9 cellular contexts compared by ENCODE assay signal in genomic region chr4:99723555-99724450, GRCh38.
DNase-seq lines count a peak whose midpoint lies in the region; ATAC-seq, FAIRE-seq and TF ChIP-seq lines count a peak whose summit lies in the region.
"Had no signal": no experiment of that assay in that cellular context is flagged by ENCODE, and none has a peak within 500 bp of the region (broad histone marks: within the 10 kb centered on the region; RNA-seq: fewer than 3 reads in every experiment).

No MANE protein-coding gene starts in this region.

- H2AFZ ChIP-seq in K562 (ENCODE audit: low read depth, low read length) = peak overlapping the region; percentile 72

- H3K9me1 ChIP-seq in K562 (ENCODE audit: control insufficient read depth, insufficient read depth, low read length) = no peaks in the 10 kb centered on the region

- H4K20me1 ChIP-seq in K562 (replicated peaks; ENCODE audit: control insufficient read depth, insufficient read depth, low read length) = no peaks in the 10 kb centered on the region

- in situ Hi-C loops in K562 (cut with MboI) = no loop called here

- WGBS in K562 (ENCODE audit: insufficient coverage, low coverage, missing lambda C conversion rate) = 0% methylated on average over 4 of the region's 4 CpGs
- 18 to 33% methylated on average over 4 of the region's 4 CpGs for WGBS in testis, 2 donors

- no peak for TF ChIP-seq CTCF in AG10803 (conservative IDR thresholded peaks at IDR 0.05; ENCODE audit: low read length)
- TF ChIP-seq CTCF in K562 (IDR thresholded peaks at IDR 0.05 in 2 of 3, conservative IDR thresholded peaks at IDR 0.05 in 1 of 3; ENCODE audit: insufficient read depth in 2 of 3, low read depth in 1 of 3, low read length in 3 of 3) = peak in 2 of 3 experiments; percentile 3 to 28; a peak in 2 of 6 replicates
- TF ChIP-seq CTCF in kidney epithelial cell (IDR thresholded peaks at IDR 0.05; ENCODE audit: insufficient read depth, low read length, poor library complexity, severe bottlenecking) = no peak
- TF ChIP-seq CTCF in testis (IDR thresholded peaks at IDR 0.05) = peak in 1 of 3 experiments; percentile 14

- intact Hi-C loops in K562 (cut with micrococcal nuclease) = loop anchor here (1.0 to 5.0 kb wide), 4 partner anchors 84 to 225 kb away; no protein-coding TSS in a partner anchor
- intact Hi-C loops in testis (cut with DNase I; ENCODE audit: low total_unique reads) = no loop called here

- no peak overlapping the region for H3K4me3 ChIP-seq in AG10803 (ENCODE audit: low read length)
- no peak overlapping the region; the same call in 1 of the 2 replicates for H3K4me3 ChIP-seq in K562
- H3K4me3 ChIP-seq in kidney epithelial cell (ENCODE audit: low read depth, low read length) = no peak overlapping the region
- H3K4me3 ChIP-seq in testis = no peak overlapping the region
- H3K4me3 ChIP-seq: GM12878 had no signal

- TF ChIP-seq EP300 in Ishikawa (IDR thresholded peaks at IDR 0.05; ENCODE audit: borderline replicate concordance) (peak; percentile 58; the same call in 1 of the 2 replicates), K562 (IDR thresholded peaks at IDR 0.05; ENCODE audit: low read length) (no peak; the same call in 1 of the 2 replicates)

- POLR2A ChIA-PET in K562 (lab: Yijun Ruan, JAX) = interaction anchor here (0.9 to 1.8 kb wide), 2 partner anchors 10 to 171 kb away, joined by 3 to 9 read pairs; partner anchors contain the start of gene LAMTOR3

- FAIRE-seq in K562 (lab: Jason Lieb, UNC) (peak; percentile 90), GM12892 (lab: Jason Lieb, UNC) (no peak)
- FAIRE-seq: GM12878 had no signal

- DNase-seq in AG10803 (ENCODE audit: low read depth) (peak; percentile 25), K562 (ENCODE audit: extremely low read depth in 1 of 4, low spot score in 3 of 4) (peak; percentile 17 to 88 (median 50)), kidney epithelial cell (ENCODE audit: low read depth) (peak; percentile 68), testis (peak; percentile 68), NCI-H128 (lab: John Stamatoyannopoulos, UW; ENCODE audit: unreplicated experiment) (no peak), DMS114 treated with DMSO at 0.1 percent for 48 hours (lab: John Stamatoyannopoulos, UW; ENCODE audit: unreplicated experiment) (no peak), GM12892 (ENCODE audit: insufficient read length) (no peak)

- H3K27me3 ChIP-seq in K562 (ENCODE audit: control insufficient read depth in 2 of 2, insufficient read depth in 2 of 2, low read length in 2 of 2) (no peaks in the 10 kb centered on the region), kidney epithelial cell (ENCODE audit: control insufficient read depth, insufficient read depth, low read length) (no peaks in the 10 kb centered on the region), testis (no peaks in the 10 kb centered on the region)

- ATAC-seq in K562 = peak; percentile 98
- ATAC-seq: GM12878 had no signal

- TF ChIP-seq RAD21 in Ishikawa (IDR thresholded peaks at IDR 0.05; ENCODE audit: low read depth) (peak; percentile 37; the same call in 1 of the 2 replicates), K562 (CRISPR knock-in tag; conservative IDR thresholded peaks at IDR 0.05 in 1 of 2, IDR thresholded peaks at IDR 0.05 in 1 of 2) (peak; percentile 36 to 56)

- H3K4me1 ChIP-seq in K562 (replicated peaks in 1 of 2; ENCODE audit: control insufficient read depth in 2 of 2, insufficient read depth in 2 of 2, low read length in 2 of 2) (peaks cover 4 to 18% of the 10 kb centered on the region in 2 experiments; a peak in 4 of 5 replicates), testis (peaks cover 15% of the 10 kb centered on the region)

- BruUV-seq in K562 (replicated peaks; lab: Mats Ljungman, UMichigan) = no TSS peak

- CTCF ChIA-PET in K562 (lab: Yijun Ruan, JAX; ENCODE audit: low intra/inter-chr PET ratio) = no interaction called here

- no peaks in the 10 kb centered on the region for H3K79me2 ChIP-seq in K562 (ENCODE audit: control insufficient read depth, insufficient read depth, low read length)

- no peak overlapping the region; a peak in 1 of 4 replicates for H3K9ac ChIP-seq in K562 (ENCODE audit: insufficient read depth in 1 of 2, low read depth in 2 of 2, low read length in 2 of 2)

- TF ChIP-seq POLR2A in K562 (conservative IDR thresholded peaks at IDR 0.05) = no peak
- no peak for TF ChIP-seq POLR2A in testis (IDR thresholded peaks at IDR 0.05)
- TF ChIP-seq POLR2A in GM12892 (IDR thresholded peaks at IDR 0.05; ENCODE audit: low read depth, low read length) = no peak

- peak overlapping the region; percentile 63 for H3K4me2 ChIP-seq in K562 (ENCODE audit: insufficient read depth, low read length)

- no peaks in the 10 kb centered on the region for H3K9me3 ChIP-seq in K562 (replicated peaks; ENCODE audit: control insufficient read depth, insufficient read depth, low read depth, low read length)
- H3K9me3 ChIP-seq in testis = no peaks in the 10 kb centered on the region

- no peaks in the 10 kb centered on the region for H3K36me3 ChIP-seq in K562 (ENCODE audit: control insufficient read depth, insufficient read depth, low read length)
- no peaks in the 10 kb centered on the region for H3K36me3 ChIP-seq in kidney epithelial cell (ENCODE audit: control insufficient read depth, insufficient read depth, low read length)
- H3K36me3 ChIP-seq in testis (ENCODE audit: low read depth, missing control alignments) = no peaks in the 10 kb centered on the region

- H3K27ac ChIP-seq in K562 (ENCODE audit: extremely low read depth, low read depth, low read length) = peak overlapping the region; percentile 55; the same call in 2 of the 3 replicates
- H3K27ac ChIP-seq in testis = no peak overlapping the region

TF ChIP-seq in Ishikawa, 13 proteins besides CTCF, POLR2A, EP300 and RAD21:
- TF ChIP-seq NFIC (IDR thresholded peaks at IDR 0.05) (peak; percentile 80), ZBTB7A (IDR thresholded peaks at IDR 0.05; ENCODE audit: low read depth) (no peak), CEBPB (IDR thresholded peaks at IDR 0.05) (no peak), USF1 (IDR thresholded peaks at IDR 0.05) (no peak), TEAD4 (IDR thresholded peaks at IDR 0.05) (peak; percentile 40; the same call in 1 of the 2 replicates), TCF12 (IDR thresholded peaks at IDR 0.05; ENCODE audit: low read depth) (peak; percentile 44; the same call in 1 of the 2 replicates), MAX (IDR thresholded peaks at IDR 0.05) (peak; percentile 66), FOXM1 (IDR thresholded peaks at IDR 0.05; ENCODE audit: borderline replicate concordance, low read depth) (no peak)

TF ChIP-seq in K562, 482 proteins besides CTCF, POLR2A, EP300 and RAD21 (continues in another document):
- 0 out of 2 replicates have a peak, but pooled peaks have one; percentile 36 for TF ChIP-seq SMARCE1 (IDR thresholded peaks at IDR 0.05)
- no peak; the same call in 1 of the 2 replicates for TF ChIP-seq TFAP4 (CRISPR knock-in tag; IDR thresholded peaks at IDR 0.05; ENCODE audit: borderline replicate concordance)
- 0 out of 4 replicates have a peak, but pooled peaks of 1 of the 2 experiments have one; percentile 50 for TF ChIP-seq HDAC1 (IDR thresholded peaks at IDR 0.05)
- peak; percentile 81 for TF ChIP-seq DPF2 (IDR thresholded peaks at IDR 0.05)
- TF ChIP-seq MNT (conservative IDR thresholded peaks at IDR 0.05) = peak; percentile 54 to 77
- no peak for TF ChIP-seq PCBP1 (IDR thresholded peaks at IDR 0.05; ENCODE audit: low read depth, low read length, poor library complexity, severe bottlenecking)
- no peak for TF ChIP-seq KDM4B (IDR thresholded peaks at IDR 0.05; ENCODE audit: borderline replicate concordance in 2 of 2, low read depth in 1 of 2)
- no peak for TF ChIP-seq RAD51 (IDR thresholded peaks at IDR 0.05; ENCODE audit: borderline replicate concordance, low read depth)
- TF ChIP-seq SMARCC2 (IDR thresholded peaks at IDR 0.05; ENCODE audit: low read depth) = peak; percentile 46; the same call in 1 of the 2 replicates
- TF ChIP-seq ZNF212 (CRISPR knock-in tag; IDR thresholded peaks at IDR 0.05) = no peak
- TF ChIP-seq EGR1 (conservative IDR thresholded peaks at IDR 0.05) = no peak
- TF ChIP-seq NR1H2 (CRISPR knock-in tag; IDR thresholded peaks at IDR 0.05) = no peak
- no peak for TF ChIP-seq ZBTB33 (CRISPR knock-in tag; IDR thresholded peaks at IDR 0.05)
- peak; percentile 38 for TF ChIP-seq CBFA2T3 (IDR thresholded peaks at IDR 0.05)
- TF ChIP-seq SIRT6 (IDR thresholded peaks at IDR 0.05; ENCODE audit: low read depth, low read length) = no peak

Comparison
In these comparisons a context has a peak if more than half of its experiments do, and no peak if none do; other contexts are left out.
1. DNase-seq: peak in AG10803 (single experiment), K562 (4 of 4), kidney epithelial cell (single experiment) and testis (single experiment); none in NCI-H128 (single experiment), DMS114 treated with DMSO at 0.1 percent for 48 hours (single experiment) and GM12892 (single experiment).
2. CTCF ChIP-seq: peak in K562 (2 of 3); none in AG10803 (single experiment) and kidney epithelial cell (single experiment).